Comparison of ENCODE assay signal across 28 cellular contexts in the genomic region with DNA sequence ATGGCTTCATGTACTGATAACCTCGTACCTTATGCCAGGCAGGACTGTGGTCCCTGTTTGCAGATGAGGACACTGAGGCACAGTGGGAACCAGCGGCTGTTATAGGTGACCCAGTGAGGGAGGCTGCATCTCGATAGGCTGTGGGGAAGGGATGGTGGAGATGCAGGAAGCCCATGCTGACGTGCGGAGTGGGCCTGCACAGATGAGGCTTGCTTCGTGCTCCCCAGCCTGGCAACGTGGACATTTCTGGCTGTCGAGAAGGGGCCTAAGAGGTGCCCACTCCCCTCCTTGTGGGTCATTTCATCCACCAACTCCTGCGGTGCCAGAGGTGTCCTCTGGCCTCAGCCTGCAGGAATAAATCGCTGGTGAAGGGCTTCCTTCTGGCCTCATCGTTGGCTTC.
"Had no signal": no experiment of that assay in that cellular context is flagged by ENCODE, and none has a peak within 500 bp of the region (broad histone marks: within the 10 kb centered on the region; RNA-seq: fewer than 3 reads in every experiment).

No MANE protein-coding gene starts in this region.

- H3K9me3 ChIP-seq: esophagus squamous epithelium, gastrocnemius medialis, heart right ventricle, left lung, lower lobe of right lung, mucosa of descending colon had no signal

- H3K4me3 Mint-ChIP-seq: dendritic cell treated with granulocyte-macrophage colony-stimulating factor and Interleukin-4, amounts not matched to agents 40 ng/mL and 50 ng/mL, for 4 days; effector memory CD8-positive, alpha-beta T cell; endodermal cell; mesothelial cell of epicardium; naive B cell had no signal

- H3K27ac ChIP-seq: coronary artery, epithelial cell of prostate, esophagus squamous epithelium, gastrocnemius medialis, heart right ventricle, left lung, lower lobe of right lung had no signal

- H3K27me3 Mint-ChIP-seq: dendritic cell treated with granulocyte-macrophage colony-stimulating factor and Interleukin-4, amounts not matched to agents 40 ng/mL and 50 ng/mL, for 4 days; effector memory CD8-positive, alpha-beta T cell; naive B cell had no signal

- H3K4me1 ChIP-seq: esophagus squamous epithelium, gastrocnemius medialis had no signal

- ATAC-seq: effector memory CD8-positive, alpha-beta T cell; esophagus mucosa; gastrocnemius medialis; heart right ventricle; left cardiac atrium; left lung; left ventricle myocardium superior; lower lobe of right lung; mucosa of descending colon had no signal

- FAIRE-seq: colon, endometrium, islet of Langerhans, keratinocyte had no signal

- H3K9me3 Mint-ChIP-seq: dendritic cell treated with granulocyte-macrophage colony-stimulating factor and Interleukin-4, amounts not matched to agents 40 ng/mL and 50 ng/mL, for 4 days; effector memory CD8-positive, alpha-beta T cell; endodermal cell; mesothelial cell of epicardium; naive B cell had no signal

- H3K27ac Mint-ChIP-seq: dendritic cell treated with granulocyte-macrophage colony-stimulating factor and Interleukin-4, amounts not matched to agents 40 ng/mL and 50 ng/mL, for 4 days; effector memory CD8-positive, alpha-beta T cell; endodermal cell; mesothelial cell of epicardium had no signal

- H3K36me3 Mint-ChIP-seq: mesothelial cell of epicardium, naive B cell had no signal

- H3K36me3 ChIP-seq: esophagus squamous epithelium, gastrocnemius medialis, left lung, lower lobe of right lung had no signal

- DNase-seq: effector CD8-positive, alpha-beta T cell; effector memory CD8-positive, alpha-beta T cell; endodermal cell; erythroblast; esophagus squamous epithelium; foreskin fibroblast; foreskin melanocyte; gastrocnemius medialis; glutamatergic neuron; head of caudate nucleus; heart right ventricle; hippocampal formation; left cardiac atrium; left lung; left ventricle myocardium superior; lower lobe of right lung; mesendoderm; mucosa of descending colon; naive B cell had no signal

- H3K4me3 ChIP-seq: coronary artery, esophagus squamous epithelium, gastrocnemius medialis, heart right ventricle, left lung, lower lobe of right lung, mucosa of descending colon had no signal

- H3K27me3 ChIP-seq: esophagus squamous epithelium, gastrocnemius medialis, heart right ventricle, left lung had no signal
